24 cellular contexts compared by ENCODE assay signal in the genomic region with DNA sequence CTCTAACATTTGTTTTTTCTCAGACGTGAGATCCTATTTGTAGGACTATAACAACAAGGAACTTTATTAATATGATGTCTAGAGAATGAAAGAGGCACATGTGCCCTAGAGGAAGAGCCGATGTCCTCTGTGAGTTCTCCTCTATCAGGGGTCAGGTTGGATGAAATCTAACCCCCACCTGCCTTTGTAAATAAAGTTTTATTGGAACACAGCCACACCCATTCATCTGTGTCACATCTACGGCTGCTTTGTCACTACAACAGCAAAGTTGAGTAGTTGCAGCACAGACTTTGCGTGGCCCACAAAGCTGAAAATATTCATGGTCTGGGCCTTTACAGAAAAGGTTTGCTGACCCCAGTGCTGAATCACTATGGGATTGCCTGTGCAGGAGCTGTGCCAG. TPM values are rescaled to one million over a fixed set of nuclear protein-coding genes. Genes with fewer than 3 reads are reported as not detected.
"Had no signal": no experiment of that assay in that cellular context is flagged by ENCODE, and none has a peak within 500 bp of the region (broad histone marks: within the 10 kb centered on the region; RNA-seq: fewer than 3 reads in every experiment).

No MANE protein-coding gene starts in this region.

- H3K27me3 ChIP-seq: ascending aorta, gastroesophageal sphincter, heart right ventricle, right atrium auricular region, suprapubic skin had no signal

- ATAC-seq: esophagus mucosa, gastroesophageal sphincter, heart right ventricle had no signal

- H3K4me3 Mint-ChIP-seq: dendritic cell treated with granulocyte-macrophage colony-stimulating factor and Interleukin-4, amounts not matched to agents 40 ng/mL and 50 ng/mL, for 4 days; nephron progenitor cell; stimulated activated naive CD8-positive, alpha-beta T cell treated with anti-CD3 and anti-CD28 coated beads, Interleukin-15, Interleukin-2, amounts not matched to agents 100 ng/mL and 50 ng/mL, for 24 hours; T-helper 1 cell treated with Interleukin-12 subunit alpha and Interleukin-12 subunit beta and Interleukin-4 antibody, amounts not matched to agents 30 μg/mL and 1 μg/mL, for 36 hours had no signal

- H3K4me3 ChIP-seq: ascending aorta, gastroesophageal sphincter, heart right ventricle, right atrium auricular region, suprapubic skin had no signal

- H3K27ac ChIP-seq: ascending aorta, gastroesophageal sphincter, heart right ventricle, right atrium auricular region, suprapubic skin had no signal

- H3K9me3 Mint-ChIP-seq: dendritic cell treated with granulocyte-macrophage colony-stimulating factor and Interleukin-4, amounts not matched to agents 40 ng/mL and 50 ng/mL, for 4 days; nephron progenitor cell; stimulated activated naive CD8-positive, alpha-beta T cell treated with anti-CD3 and anti-CD28 coated beads, Interleukin-15, Interleukin-2, amounts not matched to agents 100 ng/mL and 50 ng/mL, for 24 hours; T-helper 1 cell treated with Interleukin-12 subunit alpha and Interleukin-12 subunit beta and Interleukin-4 antibody, amounts not matched to agents 30 μg/mL and 1 μg/mL, for 36 hours had no signal

- DNase-seq: activated CD4-positive, alpha-beta T cell treated with anti-CD3 and anti-CD28 coated beads, Interleukin-2, amount 50 U/mL, for 1 hour; activated CD4-positive, CD25-positive, alpha-beta regulatory T cell treated with anti-CD3 and anti-CD28 coated beads, Interleukin-2, amount 50 U/mL, for 72 hours; activated CD8-positive, alpha-beta memory T cell treated with anti-CD3 and anti-CD28 coated beads for 24 hours; activated CD8-positive, alpha-beta memory T cell treated with anti-CD3 and anti-CD28 coated beads, Interleukin-2, amount 50 U/mL, for 48 hours; activated effector memory CD4-positive, alpha-beta T cell treated with Interleukin-2 at 50 U/mL for 16 hours; activated naive CD4-positive, alpha-beta T cell treated with anti-CD3 and anti-CD28 coated beads, Interleukin-2, amount 50 U/mL, for 16 hours; activated T-cell treated with anti-CD3 and anti-CD28 coated beads, Interleukin-2, amount 50 U/mL, for 48 hours; effector CD8-positive, alpha-beta T cell; heart right ventricle; mesendoderm; nephron progenitor cell; occipital lobe; trophoblast cell had no signal

- H3K36me3 ChIP-seq: ascending aorta, gastroesophageal sphincter, heart right ventricle, right atrium auricular region, suprapubic skin had no signal

- H3K4me1 ChIP-seq: ascending aorta, gastroesophageal sphincter, heart right ventricle, right atrium auricular region, suprapubic skin had no signal

- H3K9me3 ChIP-seq: ascending aorta, gastroesophageal sphincter, heart right ventricle, right atrium auricular region, suprapubic skin had no signal

- H3K27ac Mint-ChIP-seq: dendritic cell treated with granulocyte-macrophage colony-stimulating factor and Interleukin-4, amounts not matched to agents 40 ng/mL and 50 ng/mL, for 4 days; nephron progenitor cell; stimulated activated naive CD8-positive, alpha-beta T cell treated with anti-CD3 and anti-CD28 coated beads, Interleukin-15, Interleukin-2, amounts not matched to agents 100 ng/mL and 50 ng/mL, for 24 hours; T-helper 1 cell treated with Interleukin-12 subunit alpha and Interleukin-12 subunit beta and Interleukin-4 antibody, amounts not matched to agents 30 μg/mL and 1 μg/mL, for 36 hours had no signal

- H3K27me3 Mint-ChIP-seq: dendritic cell treated with granulocyte-macrophage colony-stimulating factor and Interleukin-4, amounts not matched to agents 40 ng/mL and 50 ng/mL, for 4 days; stimulated activated naive CD8-positive, alpha-beta T cell treated with anti-CD3 and anti-CD28 coated beads, Interleukin-15, Interleukin-2, amounts not matched to agents 100 ng/mL and 50 ng/mL, for 24 hours had no signal

RNA-seq across cellular contexts. Expression of a gene that starts 0.6 kb away (rescaled TPM):
- total RNA-seq: ascending aorta, cerebellum, esophagus mucosa, liver, posterior vena cava, right atrium auricular region had no signal
- polyA plus RNA-seq: heart right ventricle, liver had no signal
